In genomic region chr5:173535976-173536639, GRCh38 we compare ENCODE assay signal across 20 cellular contexts.
DNase-seq lines count a peak whose midpoint lies in the region; ATAC-seq and TF ChIP-seq lines count a peak whose summit lies in the region.
"Had no signal": no experiment of that assay in that cellular context is flagged by ENCODE, and none has a peak within 500 bp of the region (broad histone marks: within the 10 kb centered on the region; RNA-seq: fewer than 3 reads in every experiment).

No MANE protein-coding gene starts in this region.

- H3K4me3 ChIP-seq in mammary epithelial cell (replicated peaks in 1 of 3; ENCODE audit: insufficient read depth in 1 of 3, low read depth in 2 of 3, low read length in 3 of 3) (no peak overlapping the region), fibroblast of the aortic adventitia (ENCODE audit: low read depth, low read length) (no peak overlapping the region), neural progenitor cell (no peak overlapping the region)
- H3K4me3 ChIP-seq: BLaER1, K562 had no signal

- no peak overlapping the region for H3K27ac ChIP-seq in mammary epithelial cell (ENCODE audit: insufficient read depth, low read depth, low read length)
- no peak overlapping the region for H3K27ac ChIP-seq in neural progenitor cell
- H3K27ac ChIP-seq: BLaER1 had no signal

- H3K9me3 Mint-ChIP-seq in MCF 10A (ENCODE audit: unreplicated experiment) = no peaks in the 10 kb centered on the region
- H3K9me3 Mint-ChIP-seq in neural progenitor cell = no peaks in the 10 kb centered on the region

- 30% methylated on average over 3 of the region's 3 CpGs for WGBS in mammary epithelial cell (ENCODE audit: low coverage, missing lambda C conversion rate)

- H3K9me3 ChIP-seq in mammary epithelial cell (replicated peaks; ENCODE audit: insufficient read depth, low read length) = no peaks in the 10 kb centered on the region
- no peaks in the 10 kb centered on the region for H3K9me3 ChIP-seq in neural progenitor cell (ENCODE audit: low read depth)
- H3K9me3 ChIP-seq: BLaER1 had no signal

- no peaks in the 10 kb centered on the region for H3K27me3 ChIP-seq in mammary epithelial cell (ENCODE audit: insufficient read depth, low read length)
- no peaks in the 10 kb centered on the region for H3K27me3 ChIP-seq in neural progenitor cell
- H3K27me3 ChIP-seq: BLaER1 had no signal

- H3K79me2 ChIP-seq in mammary epithelial cell (ENCODE audit: insufficient read depth, low read length) (no peaks in the 10 kb centered on the region), neural progenitor cell (ENCODE audit: low read depth) (no peaks in the 10 kb centered on the region)

- no peak overlapping the region for H3K4me3 Mint-ChIP-seq in MCF 10A (ENCODE audit: unreplicated experiment)
- H3K4me3 Mint-ChIP-seq in neural progenitor cell = no peak overlapping the region
- H3K4me3 Mint-ChIP-seq: CD8-positive, alpha-beta memory T cell had no signal

- in situ Hi-C loops in mammary epithelial cell (cut with MboI; ENCODE audit: low sequenced_read_pairs in 2 of 2) = no loop called here

- CTCF ChIA-PET in MCF 10A (lab: Yijun Ruan, JAX) (interaction anchor here (0.7 to 1.0 kb wide), 2 partner anchors 16 to 899 kb away, joined by 3 to 4 read pairs; no protein-coding TSS in a partner anchor), mammary epithelial cell (lab: Charles Lee; ENCODE audit: low non-redundant PET) (no interaction called here)

- H2AFZ ChIP-seq in mammary epithelial cell (ENCODE audit: low read depth, low read length) (no peak overlapping the region), neural progenitor cell (replicated peaks) (no peak overlapping the region)

- H3K27me3 Mint-ChIP-seq in MCF 10A (ENCODE audit: insufficient read depth, unreplicated experiment) = no peaks in the 10 kb centered on the region
- peaks cover 15% of the 10 kb centered on the region for H3K27me3 Mint-ChIP-seq in neural progenitor cell (ENCODE audit: insufficient read depth, low read depth)

- BruUV-seq in MCF 10A (replicated peaks; lab: Mats Ljungman, UMichigan) (no TSS peak), mammary epithelial cell (replicated peaks; lab: Mats Ljungman, UMichigan) (no TSS peak)

- H3K4me2 ChIP-seq in mammary epithelial cell (ENCODE audit: insufficient read depth, low read depth, low read length) (no peak overlapping the region), neural progenitor cell (no peak overlapping the region)
- H3K4me2 ChIP-seq: BLaER1 had no signal

- H3K4me1 ChIP-seq in mammary epithelial cell (ENCODE audit: insufficient read depth, low read length) (no peaks in the 10 kb centered on the region), neural progenitor cell (no peaks in the 10 kb centered on the region)
- H3K4me1 ChIP-seq: BLaER1 had no signal

- no peak overlapping the region for H3K27ac Mint-ChIP-seq in MCF 10A (ENCODE audit: low read depth, unreplicated experiment)
- H3K27ac Mint-ChIP-seq in neural progenitor cell = no peak overlapping the region
- H3K27ac Mint-ChIP-seq: CD8-positive, alpha-beta memory T cell had no signal

- TF ChIP-seq CTCF in MCF 10A (IDR thresholded peaks at IDR 0.05; ENCODE audit: unreplicated experiment) (no peak), mammary epithelial cell (conservative IDR thresholded peaks at IDR 0.05 in 1 of 2, IDR thresholded peaks at IDR 0.05 in 1 of 2; ENCODE audit: extremely low read depth in 1 of 2, insufficient read depth in 1 of 2, low read depth in 1 of 2, low read length in 2 of 2) (no peak), fibroblast of the aortic adventitia (IDR thresholded peaks at IDR 0.05; ENCODE audit: insufficient read depth, low read length) (no peak), neural progenitor cell (IDR thresholded peaks at IDR 0.05) (no peak)

- H3K36me3 ChIP-seq in mammary epithelial cell (ENCODE audit: insufficient read depth, low read length) = no peaks in the 10 kb centered on the region
- no peaks in the 10 kb centered on the region for H3K36me3 ChIP-seq in neural progenitor cell
- H3K36me3 ChIP-seq: BLaER1 had no signal

- intact Hi-C loops in MCF 10A (cut with micrococcal nuclease) = no loop called here
- intact Hi-C loops in mammary epithelial cell (cut with micrococcal nuclease) = loop anchor here (5.0 kb wide), 1 partner anchor 39 kb away; no protein-coding TSS in a partner anchor

- H4K20me1 ChIP-seq in mammary epithelial cell (ENCODE audit: insufficient read depth, low read length) (no peaks in the 10 kb centered on the region), neural progenitor cell (ENCODE audit: low read depth) (no peaks in the 10 kb centered on the region)
- H4K20me1 ChIP-seq: BLaER1 had no signal

- POLR2A ChIA-PET in MCF 10A (lab: Yijun Ruan, JAX) = interaction anchor here (1.7 kb wide), 1 partner anchor 11 kb away, joined by 5 read pairs; no protein-coding TSS in a partner anchor

- ATAC-seq in GM18873 (IDR thresholded peaks at IDR 0.05; ENCODE audit: low FRiP score, unreplicated experiment) = no peak
- ATAC-seq: GM12878, K562 had no signal

- DNase-seq in MCF 10A (ENCODE audit: unreplicated experiment) (peak; percentile 23), mammary epithelial cell (no peak), SW480 (ENCODE audit: low spot score) (peak; percentile 32), fibroblast of the aortic adventitia (ENCODE audit: low read depth) (peak; percentile 20), neural progenitor cell (ENCODE audit: low spot score) (no peak), NCI-H526 treated with DMSO at 0.1 percent for 48 hours (lab: John Stamatoyannopoulos, UW) (no peak), MV-4-11 (lab: John Stamatoyannopoulos, UW) (no peak)
- DNase-seq: 8988T; CD8-positive, alpha-beta memory T cell; DMS 273 treated with DMSO at 0.1 percent for 48 hours; NCI-H1105 treated with DMSO at 0.1 percent for 48 hours; NCI-H187 treated with DMSO at 0.1 percent for 48 hours; NCI-H2171; NCI-H446 treated with DMSO at 0.1 percent for 48 hours; NCI-H82; RPMI8226 had no signal

- H3K4me1 Mint-ChIP-seq in MCF 10A (ENCODE audit: insufficient read depth, unreplicated experiment) (peaks cover 11% of the 10 kb centered on the region), neural progenitor cell (no peaks in the 10 kb centered on the region)
- H3K4me1 Mint-ChIP-seq: CD8-positive, alpha-beta memory T cell had no signal

- H3K9ac ChIP-seq in mammary epithelial cell (ENCODE audit: insufficient read depth, low read length) (no peak overlapping the region), neural progenitor cell (no peak overlapping the region)
- H3K9ac ChIP-seq: BLaER1 had no signal

- H3K36me3 Mint-ChIP-seq in MCF 10A (ENCODE audit: insufficient read depth, unreplicated experiment) = no peaks in the 10 kb centered on the region
- H3K36me3 Mint-ChIP-seq in neural progenitor cell = no peaks in the 10 kb centered on the region
- H3K36me3 Mint-ChIP-seq: CD8-positive, alpha-beta memory T cell had no signal

- no peaks in the 10 kb centered on the region for H3F3A ChIP-seq in neural progenitor cell (ENCODE audit: low read depth)

- dilution Hi-C loops in mammary epithelial cell (cut with HindIII; ENCODE audit: low sequenced_read_pairs) = loop anchor here (5.0 kb wide), 1 partner anchor 39 kb away; no protein-coding TSS in a partner anchor

Comparison
In these comparisons a context has a peak if more than half of its experiments do, and no peak if none do; other contexts are left out.
1. DNase-seq: peak in MCF 10A (single experiment), SW480 (single experiment) and fibroblast of the aortic adventitia (single experiment); none in mammary epithelial cell (single experiment), neural progenitor cell (single experiment), NCI-H526 treated with DMSO at 0.1 percent for 48 hours (single experiment) and MV-4-11 (single experiment).